ENCODE assay signal across 1 cellular context in genomic region chr4:4386736-4387392, GRCh38.
TF ChIP-seq lines count a peak whose summit lies in the region.

A gene with protein sequence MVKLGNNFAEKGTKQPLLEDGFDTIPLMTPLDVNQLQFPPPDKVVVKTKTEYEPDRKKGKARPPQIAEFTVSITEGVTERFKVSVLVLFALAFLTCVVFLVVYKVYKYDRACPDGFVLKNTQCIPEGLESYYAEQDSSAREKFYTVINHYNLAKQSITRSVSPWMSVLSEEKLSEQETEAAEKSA (plus strand): TSS chr4:4387102. CDS start chr4:4387630, 528 bp downstream.

TF ChIP-seq in WTC11, 78 proteins besides CTCF, POLR2A, EP300 and RAD21 (continued from another document):
- TF ChIP-seq, protein P1, sequence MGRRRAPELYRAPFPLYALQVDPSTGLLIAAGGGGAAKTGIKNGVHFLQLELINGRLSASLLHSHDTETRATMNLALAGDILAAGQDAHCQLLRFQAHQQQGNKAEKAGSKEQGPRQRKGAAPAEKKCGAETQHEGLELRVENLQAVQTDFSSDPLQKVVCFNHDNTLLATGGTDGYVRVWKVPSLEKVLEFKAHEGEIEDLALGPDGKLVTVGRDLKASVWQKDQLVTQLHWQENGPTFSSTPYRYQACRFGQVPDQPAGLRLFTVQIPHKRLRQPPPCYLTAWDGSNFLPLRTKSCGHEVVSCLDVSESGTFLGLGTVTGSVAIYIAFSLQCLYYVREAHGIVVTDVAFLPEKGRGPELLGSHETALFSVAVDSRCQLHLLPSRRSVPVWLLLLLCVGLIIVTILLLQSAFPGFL (CRISPR knock-in tag; IDR thresholded peaks at IDR 0.05; ENCODE audit: borderline replicate concordance): no peak
- TF ChIP-seq ZBTB21 (CRISPR knock-in tag; IDR thresholded peaks at IDR 0.05; ENCODE audit: borderline replicate concordance) (no peak), NFATC4 (CRISPR knock-in tag; IDR thresholded peaks at IDR 0.05) (no peak), FOXK1 (CRISPR knock-in tag; IDR thresholded peaks at IDR 0.05) (no peak)
- TF ChIP-seq, protein P2, sequence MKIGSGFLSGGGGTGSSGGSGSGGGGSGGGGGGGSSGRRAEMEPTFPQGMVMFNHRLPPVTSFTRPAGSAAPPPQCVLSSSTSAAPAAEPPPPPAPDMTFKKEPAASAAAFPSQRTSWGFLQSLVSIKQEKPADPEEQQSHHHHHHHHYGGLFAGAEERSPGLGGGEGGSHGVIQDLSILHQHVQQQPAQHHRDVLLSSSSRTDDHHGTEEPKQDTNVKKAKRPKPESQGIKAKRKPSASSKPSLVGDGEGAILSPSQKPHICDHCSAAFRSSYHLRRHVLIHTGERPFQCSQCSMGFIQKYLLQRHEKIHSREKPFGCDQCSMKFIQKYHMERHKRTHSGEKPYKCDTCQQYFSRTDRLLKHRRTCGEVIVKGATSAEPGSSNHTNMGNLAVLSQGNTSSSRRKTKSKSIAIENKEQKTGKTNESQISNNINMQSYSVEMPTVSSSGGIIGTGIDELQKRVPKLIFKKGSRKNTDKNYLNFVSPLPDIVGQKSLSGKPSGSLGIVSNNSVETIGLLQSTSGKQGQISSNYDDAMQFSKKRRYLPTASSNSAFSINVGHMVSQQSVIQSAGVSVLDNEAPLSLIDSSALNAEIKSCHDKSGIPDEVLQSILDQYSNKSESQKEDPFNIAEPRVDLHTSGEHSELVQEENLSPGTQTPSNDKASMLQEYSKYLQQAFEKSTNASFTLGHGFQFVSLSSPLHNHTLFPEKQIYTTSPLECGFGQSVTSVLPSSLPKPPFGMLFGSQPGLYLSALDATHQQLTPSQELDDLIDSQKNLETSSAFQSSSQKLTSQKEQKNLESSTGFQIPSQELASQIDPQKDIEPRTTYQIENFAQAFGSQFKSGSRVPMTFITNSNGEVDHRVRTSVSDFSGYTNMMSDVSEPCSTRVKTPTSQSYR (CRISPR knock-in tag; IDR thresholded peaks at IDR 0.05): no peak
- TF ChIP-seq, protein P3, sequence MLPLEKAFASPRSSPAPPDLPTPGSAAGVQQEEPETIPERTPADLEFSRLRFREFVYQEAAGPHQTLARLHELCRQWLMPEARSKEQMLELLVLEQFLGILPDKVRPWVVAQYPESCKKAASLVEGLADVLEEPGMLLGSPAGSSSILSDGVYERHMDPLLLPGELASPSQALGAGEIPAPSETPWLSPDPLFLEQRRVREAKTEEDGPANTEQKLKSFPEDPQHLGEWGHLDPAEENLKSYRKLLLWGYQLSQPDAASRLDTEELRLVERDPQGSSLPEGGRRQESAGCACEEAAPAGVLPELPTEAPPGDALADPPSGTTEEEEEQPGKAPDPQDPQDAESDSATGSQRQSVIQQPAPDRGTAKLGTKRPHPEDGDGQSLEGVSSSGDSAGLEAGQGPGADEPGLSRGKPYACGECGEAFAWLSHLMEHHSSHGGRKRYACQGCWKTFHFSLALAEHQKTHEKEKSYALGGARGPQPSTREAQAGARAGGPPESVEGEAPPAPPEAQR (CRISPR knock-in tag; IDR thresholded peaks at IDR 0.05): no peak
- TF ChIP-seq, protein P4, sequence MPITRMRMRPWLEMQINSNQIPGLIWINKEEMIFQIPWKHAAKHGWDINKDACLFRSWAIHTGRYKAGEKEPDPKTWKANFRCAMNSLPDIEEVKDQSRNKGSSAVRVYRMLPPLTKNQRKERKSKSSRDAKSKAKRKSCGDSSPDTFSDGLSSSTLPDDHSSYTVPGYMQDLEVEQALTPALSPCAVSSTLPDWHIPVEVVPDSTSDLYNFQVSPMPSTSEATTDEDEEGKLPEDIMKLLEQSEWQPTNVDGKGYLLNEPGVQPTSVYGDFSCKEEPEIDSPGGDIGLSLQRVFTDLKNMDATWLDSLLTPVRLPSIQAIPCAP (CRISPR knock-in tag; IDR thresholded peaks at IDR 0.05): no peak
- TF ChIP-seq, protein P5, sequence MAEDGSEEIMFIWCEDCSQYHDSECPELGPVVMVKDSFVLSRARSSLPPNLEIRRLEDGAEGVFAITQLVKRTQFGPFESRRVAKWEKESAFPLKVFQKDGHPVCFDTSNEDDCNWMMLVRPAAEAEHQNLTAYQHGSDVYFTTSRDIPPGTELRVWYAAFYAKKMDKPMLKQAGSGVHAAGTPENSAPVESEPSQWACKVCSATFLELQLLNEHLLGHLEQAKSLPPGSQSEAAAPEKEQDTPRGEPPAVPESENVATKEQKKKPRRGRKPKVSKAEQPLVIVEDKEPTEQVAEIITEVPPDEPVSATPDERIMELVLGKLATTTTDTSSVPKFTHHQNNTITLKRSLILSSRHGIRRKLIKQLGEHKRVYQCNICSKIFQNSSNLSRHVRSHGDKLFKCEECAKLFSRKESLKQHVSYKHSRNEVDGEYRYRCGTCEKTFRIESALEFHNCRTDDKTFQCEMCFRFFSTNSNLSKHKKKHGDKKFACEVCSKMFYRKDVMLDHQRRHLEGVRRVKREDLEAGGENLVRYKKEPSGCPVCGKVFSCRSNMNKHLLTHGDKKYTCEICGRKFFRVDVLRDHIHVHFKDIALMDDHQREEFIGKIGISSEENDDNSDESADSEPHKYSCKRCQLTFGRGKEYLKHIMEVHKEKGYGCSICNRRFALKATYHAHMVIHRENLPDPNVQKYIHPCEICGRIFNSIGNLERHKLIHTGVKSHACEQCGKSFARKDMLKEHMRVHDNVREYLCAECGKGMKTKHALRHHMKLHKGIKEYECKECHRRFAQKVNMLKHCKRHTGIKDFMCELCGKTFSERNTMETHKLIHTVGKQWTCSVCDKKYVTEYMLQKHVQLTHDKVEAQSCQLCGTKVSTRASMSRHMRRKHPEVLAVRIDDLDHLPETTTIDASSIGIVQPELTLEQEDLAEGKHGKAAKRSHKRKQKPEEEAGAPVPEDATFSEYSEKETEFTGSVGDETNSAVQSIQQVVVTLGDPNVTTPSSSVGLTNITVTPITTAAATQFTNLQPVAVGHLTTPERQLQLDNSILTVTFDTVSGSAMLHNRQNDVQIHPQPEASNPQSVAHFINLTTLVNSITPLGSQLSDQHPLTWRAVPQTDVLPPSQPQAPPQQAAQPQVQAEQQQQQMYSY (CRISPR knock-in tag; IDR thresholded peaks at IDR 0.05): no peak
